ENCODE assay signal across 14 cellular contexts in the genomic region with DNA sequence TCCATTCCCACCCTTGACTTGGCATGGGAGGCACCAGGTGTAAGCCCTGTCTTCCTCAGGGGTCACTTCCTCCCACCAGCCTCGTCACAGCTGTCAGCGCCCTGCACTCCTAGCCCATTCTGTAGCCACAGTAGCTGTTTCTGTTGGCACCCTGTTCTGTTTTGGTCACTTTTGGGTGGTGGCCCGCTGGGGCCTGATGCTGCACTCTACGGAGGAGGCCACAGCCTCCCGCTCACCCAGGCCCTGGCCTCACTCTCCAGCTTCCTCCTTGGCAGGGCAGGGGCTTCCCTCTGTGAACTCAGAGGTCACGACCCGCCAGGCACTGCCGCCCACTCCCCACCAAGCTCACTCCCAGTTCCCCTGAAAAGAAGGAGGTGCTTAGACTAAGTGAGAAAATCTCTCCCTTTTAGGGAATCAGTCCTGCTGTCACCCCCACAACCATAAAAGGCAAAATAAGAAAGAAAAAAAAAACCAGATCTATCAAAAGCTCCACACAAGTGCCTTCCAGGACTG.
DNase-seq lines count a peak whose midpoint lies in the region; ATAC-seq, FAIRE-seq and TF ChIP-seq lines count a peak whose summit lies in the region.
"Had no signal": no experiment of that assay in that cellular context is flagged by ENCODE, and none has a peak within 500 bp of the region (broad histone marks: within the 10 kb centered on the region; RNA-seq: fewer than 3 reads in every experiment).

No MANE protein-coding gene starts in this region.

- H3K4me1 Mint-ChIP-seq in activated T-helper 2 cell treated with anti-CD3 and anti-CD28 coated beads, Interferon-gamma antibody, Interleukin-2, Interleukin-4, amounts not matched to agents 10 μg/mL and 5 μg/mL and 100 μg/mL, durations not matched to agents 14 hours and 24 hours and 36 hours (ENCODE audit: low read depth), result peaks cover 43% of the 10 kb centered on the region
- H3K4me1 Mint-ChIP-seq in type B pancreatic cell (ENCODE audit: unreplicated experiment), result peaks cover 11% of the 10 kb centered on the region

- peak overlapping the region in 3 of 4 donors; percentile 13 to 50 (median 13) for H3K27ac ChIP-seq in gastrocnemius medialis
- H3K27ac ChIP-seq: hepatocyte had no signal

- FAIRE-seq in GM12891 (lab: Jason Lieb, UNC), result no peak
- FAIRE-seq: endothelial cell of umbilical vein had no signal

- H3K4me3 ChIP-seq in gastrocnemius medialis, result no peak overlapping the region
- H3K4me3 ChIP-seq: hepatocyte had no signal

- H3K27ac Mint-ChIP-seq in activated T-helper 2 cell treated with anti-CD3 and anti-CD28 coated beads, Interferon-gamma antibody, Interleukin-2, Interleukin-4, amounts not matched to agents 10 μg/mL and 5 μg/mL and 100 μg/mL, durations not matched to agents 14 hours and 24 hours and 36 hours, result peak overlapping the region; percentile 77
- H3K27ac Mint-ChIP-seq in type B pancreatic cell, result no peak overlapping the region
- H3K27ac Mint-ChIP-seq: progenitor cell of endocrine pancreas had no signal

- ATAC-seq in GM21786 (IDR thresholded peaks at IDR 0.05; ENCODE audit: unreplicated experiment) (peak; percentile 27), gastrocnemius medialis (no peak)

- peaks cover 25 to 35% of the 10 kb centered on the region in 2 donors for H3K4me1 ChIP-seq in gastrocnemius medialis

- no peaks in the 10 kb centered on the region for H3K9me3 ChIP-seq in gastrocnemius medialis

- H3K27me3 ChIP-seq in gastrocnemius medialis, result no peaks in the 10 kb centered on the region
- H3K27me3 ChIP-seq: hepatocyte had no signal

- H3K36me3 ChIP-seq in gastrocnemius medialis, result no peaks in the 10 kb centered on the region

- H3K9me3 Mint-ChIP-seq in activated T-helper 2 cell treated with anti-CD3 and anti-CD28 coated beads, Interferon-gamma antibody, Interleukin-2, Interleukin-4, amounts not matched to agents 10 μg/mL and 5 μg/mL and 100 μg/mL, durations not matched to agents 14 hours and 24 hours and 36 hours, result no peaks in the 10 kb centered on the region
- no peaks in the 10 kb centered on the region for H3K9me3 Mint-ChIP-seq in type B pancreatic cell

- in situ Hi-C loops in gastrocnemius medialis (cut with MboI; ENCODE audit: low sequenced_read_pairs in 4 of 4), result no loop called here

- peaks cover 2% of the 10 kb centered on the region for H3K27me3 Mint-ChIP-seq in activated T-helper 2 cell treated with anti-CD3 and anti-CD28 coated beads, Interferon-gamma antibody, Interleukin-2, Interleukin-4, amounts not matched to agents 10 μg/mL and 5 μg/mL and 100 μg/mL, durations not matched to agents 14 hours and 24 hours and 36 hours (ENCODE audit: low read depth)
- H3K27me3 Mint-ChIP-seq in type B pancreatic cell, result peaks cover 5% of the 10 kb centered on the region

- intact Hi-C loops in activated T-helper 2 cell treated with anti-CD3 and anti-CD28 coated beads, Interferon-gamma antibody, Interleukin-2, Interleukin-4, amounts not matched to agents 10 μg/mL and 5 μg/mL and 100 μg/mL, durations not matched to agents 14 hours and 24 hours and 36 hours (cut with micrococcal nuclease), result loop anchor here (5.0 kb wide), 3 partner anchors 48 to 398 kb away; a partner anchor contains a TSS
- intact Hi-C loops in gastrocnemius medialis (cut with DNase I; ENCODE audit: low total_unique reads), result no loop called here

- TF ChIP-seq CTCF in gastrocnemius medialis (IDR thresholded peaks at IDR 0.05 in 4 of 5, conservative IDR thresholded peaks at IDR 0.05 in 1 of 5) (no peak), type B pancreatic cell (conservative IDR thresholded peaks at IDR 0.05) (no peak)

- no peak for DNase-seq in GM12891 (ENCODE audit: insufficient read length, low spot score)
- no peak for DNase-seq in activated T-helper 2 cell treated with anti-CD3 and anti-CD28 coated beads, Interferon-gamma antibody, Interleukin-2, Interleukin-4, amounts not matched to agents 10 μg/mL and 5 μg/mL and 100 μg/mL, durations not matched to agents 14 hours and 24 hours and 36 hours (ENCODE audit: low spot score)
- no peak for DNase-seq in gastrocnemius medialis
- DNase-seq in DMS153 treated with DMSO at 0.1 percent for 48 hours (lab: John Stamatoyannopoulos, UW; ENCODE audit: unreplicated experiment), result no peak
- DNase-seq in cerebellum (ENCODE audit: low spot score), result no peak
- DNase-seq in type B pancreatic cell (ENCODE audit: extremely low spot score, unreplicated experiment), result no peak
- no peak for DNase-seq in activated CD4-positive, alpha-beta T cell treated with anti-CD3 and anti-CD28 coated beads for 48 hours
- DNase-seq: COR-L47, NCI-H1105, NCI-H526 treated with DMSO at 0.1 percent for 48 hours had no signal

- H3K36me3 Mint-ChIP-seq in activated T-helper 2 cell treated with anti-CD3 and anti-CD28 coated beads, Interferon-gamma antibody, Interleukin-2, Interleukin-4, amounts not matched to agents 10 μg/mL and 5 μg/mL and 100 μg/mL, durations not matched to agents 14 hours and 24 hours and 36 hours (ENCODE audit: low read depth), result no peaks in the 10 kb centered on the region
- H3K36me3 Mint-ChIP-seq in type B pancreatic cell, result no peaks in the 10 kb centered on the region

- no peak overlapping the region for H3K4me3 Mint-ChIP-seq in activated T-helper 2 cell treated with anti-CD3 and anti-CD28 coated beads, Interferon-gamma antibody, Interleukin-2, Interleukin-4, amounts not matched to agents 10 μg/mL and 5 μg/mL and 100 μg/mL, durations not matched to agents 14 hours and 24 hours and 36 hours (ENCODE audit: low read depth)
- H3K4me3 Mint-ChIP-seq in type B pancreatic cell, result no peak overlapping the region

- no peak for TF ChIP-seq POLR2A in GM12891 (IDR thresholded peaks at IDR 0.05; ENCODE audit: low read depth, low read length)
- no peak for TF ChIP-seq POLR2A in gastrocnemius medialis (IDR thresholded peaks at IDR 0.05)

TF ChIP-seq in GM12891, 5 proteins besides CTCF, POLR2A, EP300 and RAD21:
- no peak for TF ChIP-seq POLR2AphosphoS5 (IDR thresholded peaks at IDR 0.05; ENCODE audit: low read depth, low read length)
- TF ChIP-seq SPI1 (IDR thresholded peaks at IDR 0.05; ENCODE audit: low read depth, low read length), result peak; percentile 72
